ENCODE assay signal across 13 cellular contexts in genomic region chr10:80410578-80411145, GRCh38. TPM values are rescaled to one million over a fixed set of nuclear protein-coding genes. Genes with fewer than 3 reads are reported as not detected.
DNase-seq lines count a peak whose midpoint lies in the region; TF ChIP-seq lines count a peak whose summit lies in the region.
"Had no signal": no experiment of that assay in that cellular context is flagged by ENCODE, and none has a peak within 500 bp of the region (broad histone marks: within the 10 kb centered on the region; RNA-seq: fewer than 3 reads in every experiment).

No MANE protein-coding gene starts in this region.

- H3K27me3 ChIP-seq in breast epithelium (no peaks in the 10 kb centered on the region), thyroid gland (no peaks in the 10 kb centered on the region)

- TF ChIP-seq POLR2A in breast epithelium (IDR thresholded peaks at IDR 0.05) = no peak
- no peak for TF ChIP-seq POLR2A in thyroid gland (IDR thresholded peaks at IDR 0.05)

- H3K4me3 Mint-ChIP-seq in MCF 10A (ENCODE audit: unreplicated experiment) (no peak overlapping the region), mesothelial cell of epicardium (peak overlapping the region; percentile 93)
- no peak overlapping the region for H3K4me3 Mint-ChIP-seq in activated CD4-positive, alpha-beta memory T cell treated with anti-CD3 and anti-CD28 coated beads, Interleukin-2, amount 10 ng/mL, durations not matched to agents 7 days and 5 days
- H3K4me3 Mint-ChIP-seq: activated CD4-positive, alpha-beta memory T cell treated with anti-CD3 and anti-CD28 coated beads for 36 hours had no signal

- POLR2A ChIA-PET in MCF 10A (lab: Yijun Ruan, JAX) = interaction anchor here (0.6 to 1.8 kb wide), 8 partner anchors 11 to 87 kb away, joined by 3 to 5 read pairs (median 3); no protein-coding TSS in a partner anchor
- POLR2A ChIA-PET in activated CD4-positive, alpha-beta memory T cell treated with anti-CD3 and anti-CD28 coated beads, Interleukin-2, amount 10 ng/mL, durations not matched to agents 7 days and 5 days (lab: Charles Lee) = interaction anchor here (1.4 kb wide), 1 partner anchor 33 kb away, joined by 3 read pairs; no protein-coding TSS in a partner anchor

- H3K4me1 Mint-ChIP-seq in MCF 10A (ENCODE audit: insufficient read depth, unreplicated experiment) (peaks cover 37% of the 10 kb centered on the region), mesothelial cell of epicardium (peaks cover 80% of the 10 kb centered on the region)
- H3K4me1 Mint-ChIP-seq in activated CD4-positive, alpha-beta memory T cell treated with anti-CD3 and anti-CD28 coated beads, Interleukin-2, amount 10 ng/mL, durations not matched to agents 7 days and 5 days = peaks cover 9% of the 10 kb centered on the region

- DNase-seq in MCF 10A (ENCODE audit: unreplicated experiment) (peak; percentile 49), breast epithelium (ENCODE audit: low spot score in 2 of 2) (no peak), mesothelial cell of epicardium (ENCODE audit: low spot score in 2 of 2, unreplicated experiment in 2 of 2) (no peak), thyroid gland (no peak), NCI-H345 (lab: John Stamatoyannopoulos, UW) (no peak), DMS79 (lab: John Stamatoyannopoulos, UW) (no peak)
- no peak for DNase-seq in activated CD4-positive, alpha-beta memory T cell treated with anti-CD3 and anti-CD28 coated beads, Interleukin-2, amount 10 ng/mL, durations not matched to agents 7 days and 5 days
- DNase-seq: activated CD4-positive, alpha-beta memory T cell treated with anti-CD3 and anti-CD28 coated beads for 36 hours; naive thymus-derived CD8-positive, alpha-beta T cell; NCI-H1930; T-helper 1 cell had no signal

- peaks cover 7 to 17% of the 10 kb centered on the region in 2 donors for H3K4me1 ChIP-seq in breast epithelium
- H3K4me1 ChIP-seq in thyroid gland = peaks cover 51 to 69% of the 10 kb centered on the region in 2 donors

- H3K9me3 Mint-ChIP-seq in MCF 10A (ENCODE audit: unreplicated experiment) = no peaks in the 10 kb centered on the region
- H3K9me3 Mint-ChIP-seq in mesothelial cell of epicardium = no peaks in the 10 kb centered on the region
- no peaks in the 10 kb centered on the region for H3K9me3 Mint-ChIP-seq in activated CD4-positive, alpha-beta memory T cell treated with anti-CD3 and anti-CD28 coated beads, Interleukin-2, amount 10 ng/mL, durations not matched to agents 7 days and 5 days
- H3K9me3 Mint-ChIP-seq: activated CD4-positive, alpha-beta memory T cell treated with anti-CD3 and anti-CD28 coated beads for 36 hours; naive thymus-derived CD8-positive, alpha-beta T cell had no signal

- H3K36me3 Mint-ChIP-seq in MCF 10A (ENCODE audit: insufficient read depth, unreplicated experiment) (peaks cover 8% of the 10 kb centered on the region), mesothelial cell of epicardium (no peaks in the 10 kb centered on the region)
- no peaks in the 10 kb centered on the region for H3K36me3 Mint-ChIP-seq in activated CD4-positive, alpha-beta memory T cell treated with anti-CD3 and anti-CD28 coated beads, Interleukin-2, amount 10 ng/mL, durations not matched to agents 7 days and 5 days (ENCODE audit: low read depth)
- H3K36me3 Mint-ChIP-seq: activated CD4-positive, alpha-beta memory T cell treated with anti-CD3 and anti-CD28 coated beads for 36 hours; naive thymus-derived CD8-positive, alpha-beta T cell had no signal

- CTCF ChIA-PET in MCF 10A (lab: Yijun Ruan, JAX) = interaction anchor here (0.6 to 4.0 kb wide), 7 partner anchors 11 to 514 kb away, joined by 3 to 24 read pairs (median 4); no protein-coding TSS in a partner anchor
- CTCF ChIA-PET in activated CD4-positive, alpha-beta memory T cell treated with anti-CD3 and anti-CD28 coated beads, Interleukin-2, amount 10 ng/mL, durations not matched to agents 7 days and 5 days (lab: Charles Lee) = interaction anchor here (2.7 kb wide), 1 partner anchor 34 kb away, joined by 10 read pairs; no protein-coding TSS in a partner anchor

- intact Hi-C loops in MCF 10A (cut with micrococcal nuclease) = no loop called here
- intact Hi-C loops in breast epithelium (cut with DNase I; ENCODE audit: low total_unique reads) = no loop called here
- intact Hi-C loops in thyroid gland (cut with DNase I) = no loop called here

- H3K36me3 ChIP-seq in breast epithelium (no peaks in the 10 kb centered on the region), thyroid gland (no peaks in the 10 kb centered on the region)

- H3K9me3 ChIP-seq in breast epithelium (no peaks in the 10 kb centered on the region), thyroid gland (no peaks in the 10 kb centered on the region)

- H3K27ac Mint-ChIP-seq in MCF 10A (ENCODE audit: low read depth, unreplicated experiment) = no peak overlapping the region
- peak overlapping the region; percentile 39 for H3K27ac Mint-ChIP-seq in mesothelial cell of epicardium
- H3K27ac Mint-ChIP-seq in activated CD4-positive, alpha-beta memory T cell treated with anti-CD3 and anti-CD28 coated beads, Interleukin-2, amount 10 ng/mL, durations not matched to agents 7 days and 5 days = no peak overlapping the region
- H3K27ac Mint-ChIP-seq: activated CD4-positive, alpha-beta memory T cell treated with anti-CD3 and anti-CD28 coated beads for 36 hours had no signal

- H3K4me3 ChIP-seq in breast epithelium (peak overlapping the region in 1 of 3 donors; percentile 22), thyroid gland (replicated peaks in 1 of 3) (no peak overlapping the region)

- BruUV-seq in MCF 10A (replicated peaks; lab: Mats Ljungman, UMichigan) = no TSS peak

- 75 to 88% methylated on average over 5 of the region's 5 CpGs for WGBS in thyroid gland, 2 donors

- H3K27ac ChIP-seq in breast epithelium = peak overlapping the region in 1 of 2 donors; percentile 86
- H3K27ac ChIP-seq in cingulate gyrus (ENCODE audit: low read depth, low read length) = peak overlapping the region; percentile 63
- H3K27ac ChIP-seq in thyroid gland = peak overlapping the region in 2 of 3 donors; percentile 2 to 98

- TF ChIP-seq CTCF in MCF 10A (IDR thresholded peaks at IDR 0.05; ENCODE audit: unreplicated experiment) (no peak), breast epithelium (IDR thresholded peaks at IDR 0.05) (no peak), mesothelial cell of epicardium (IDR thresholded peaks at IDR 0.05; ENCODE audit: unreplicated experiment) (no peak), thyroid gland (IDR thresholded peaks at IDR 0.05) (no peak)

- H3K27me3 Mint-ChIP-seq in MCF 10A (ENCODE audit: insufficient read depth, unreplicated experiment) (no peaks in the 10 kb centered on the region), mesothelial cell of epicardium (ENCODE audit: low read depth) (no peaks in the 10 kb centered on the region)
- peaks cover 22% of the 10 kb centered on the region for H3K27me3 Mint-ChIP-seq in activated CD4-positive, alpha-beta memory T cell treated with anti-CD3 and anti-CD28 coated beads, Interleukin-2, amount 10 ng/mL, durations not matched to agents 7 days and 5 days

RNA-seq across cellular contexts. Expression of gene PRXL2A, which starts 2.3 kb away (rescaled TPM):
- total RNA-seq in MCF 10A (2022) = 6.0 and 6.7 TPM in 2 replicates
- 100 to 1,000 TPM in 1 of 3 donors, 10 to 100 TPM in 2; 82.3 to 547 (median 88.4) TPM for total RNA-seq in breast epithelium
- total RNA-seq in mesothelial cell of epicardium = 93.9 to 101 TPM (median 97.0 TPM) in 3 replicates
- 10 to 100 TPM; 68.2 to 93.3 (median 79.7) TPM for total RNA-seq in thyroid gland
- 1 to 10 TPM; 4.5 to 5.2 TPM for total RNA-seq in activated CD4-positive, alpha-beta memory T cell treated with anti-CD3 and anti-CD28 coated beads, Interleukin-2, amount 10 ng/mL, durations not matched to agents 7 days and 5 days

RNA-seq across cellular contexts. Expression of gene TSPAN14, which starts 43.4 kb away (rescaled TPM):
- total RNA-seq in MCF 10A (2022) = 46.9 and 53.7 TPM in 2 replicates
- total RNA-seq in breast epithelium = 10 to 100 TPM; 52.8 to 76.8 (median 74.8) TPM
- 106 to 113 TPM (median 109 TPM) in 3 replicates for total RNA-seq in mesothelial cell of epicardium
- total RNA-seq in thyroid gland = 10 to 100 TPM; 61.6 to 83.4 (median 77.9) TPM
- 100 to 1,000 TPM; 130 to 136 TPM for total RNA-seq in activated CD4-positive, alpha-beta memory T cell treated with anti-CD3 and anti-CD28 coated beads, Interleukin-2, amount 10 ng/mL, durations not matched to agents 7 days and 5 days

RNA-seq across cellular contexts. Expression of gene DYDC2, which starts 54.1 kb away (rescaled TPM):
- total RNA-seq in MCF 10A (2022) (not detected in 2 replicates), breast epithelium (under 1 TPM in 1 of 3 donors, not detected in 2; 0.32 TPM), mesothelial cell of epicardium (0.16 to 0.24 TPM (median 0.20 TPM) in 3 replicates), thyroid gland (not detected)
- total RNA-seq in activated CD4-positive, alpha-beta memory T cell treated with anti-CD3 and anti-CD28 coated beads, Interleukin-2, amount 10 ng/mL, durations not matched to agents 7 days and 5 days = not detected
- total RNA-seq: activated CD4-positive, alpha-beta memory T cell treated with anti-CD3 and anti-CD28 coated beads for 36 hours; fibroblast of villous mesenchyme; naive thymus-derived CD8-positive, alpha-beta T cell had no signal

RNA-seq across cellular contexts. Expression of gene DYDC1, which starts 54.1 kb away (rescaled TPM):
- total RNA-seq in MCF 10A (2022) (not detected in 2 replicates), breast epithelium (not detected), mesothelial cell of epicardium (not detected in 3 replicates), thyroid gland (1 to 10 TPM in 1 of 4 donors, not detected in 3; 1.1 TPM)
- total RNA-seq in activated CD4-positive, alpha-beta memory T cell treated with anti-CD3 and anti-CD28 coated beads, Interleukin-2, amount 10 ng/mL, durations not matched to agents 7 days and 5 days = not detected
- total RNA-seq: activated CD4-positive, alpha-beta memory T cell treated with anti-CD3 and anti-CD28 coated beads for 36 hours; fibroblast of villous mesenchyme; naive thymus-derived CD8-positive, alpha-beta T cell had no signal
